In the genomic region with DNA sequence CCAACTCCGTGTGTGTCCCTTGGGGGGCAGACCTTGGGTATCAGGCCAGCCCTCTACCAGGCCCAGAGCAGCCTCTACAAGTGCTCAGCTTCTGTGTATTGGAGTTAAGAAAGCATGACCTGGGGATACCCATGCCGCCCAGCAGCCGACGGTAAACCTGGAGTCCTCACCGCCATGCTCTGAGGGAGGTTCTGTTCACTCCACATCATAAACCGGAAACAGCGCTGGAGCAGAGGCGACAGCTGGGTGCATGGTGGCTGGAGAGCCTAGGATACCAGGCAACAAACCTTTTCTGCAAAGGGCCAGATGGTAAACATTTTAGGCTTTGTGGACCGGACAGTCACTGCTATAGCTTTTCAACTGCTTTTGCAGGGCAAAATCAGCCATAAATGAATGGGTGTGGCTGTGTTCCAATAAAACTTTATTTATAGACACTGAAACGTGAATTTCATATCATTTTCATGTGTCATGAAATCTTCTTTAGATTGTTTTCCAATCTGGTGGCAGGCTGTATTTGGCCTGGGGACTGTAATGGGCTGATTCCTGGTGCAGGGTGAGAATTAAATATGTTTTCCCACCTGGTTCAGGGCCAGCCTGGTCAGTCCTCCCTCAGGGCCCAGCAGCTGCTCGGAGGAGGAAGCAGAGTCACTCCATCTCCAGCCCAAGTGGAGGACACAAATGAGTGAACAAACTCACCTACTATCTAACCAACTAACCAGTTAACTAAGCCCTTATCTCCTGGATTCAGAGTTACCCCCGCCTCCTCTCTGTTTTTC, we compare ENCODE assay signal across 25 cellular contexts. TPM values are rescaled to one million over a fixed set of nuclear protein-coding genes. Genes with fewer than 3 reads are reported as not detected.
"Had no signal": no experiment of that assay in that cellular context is flagged by ENCODE, and none has a peak within 500 bp of the region (broad histone marks: within the 10 kb centered on the region; RNA-seq: fewer than 3 reads in every experiment).

No MANE protein-coding gene starts in this region.

- H3K4me3 Mint-ChIP-seq: activated CD8-positive, alpha-beta T cell treated with anti-CD3 and anti-CD28 coated beads for 36 hours; activated naive CD8-positive, alpha-beta T cell treated with anti-CD3 and anti-CD28 coated beads, Interleukin-2, amount 10 ng/mL, durations not matched to agents 7 days and 5 days; T-helper 1 cell treated with Interleukin-12 subunit alpha and Interleukin-12 subunit beta and Interleukin-4 antibody, amounts not matched to agents 30 μg/mL and 1 μg/mL, for 36 hours had no signal

- H3K36me3 Mint-ChIP-seq: activated naive CD8-positive, alpha-beta T cell treated with anti-CD3 and anti-CD28 coated beads, Interleukin-2, amount 10 ng/mL, durations not matched to agents 7 days and 5 days had no signal

- DNase-seq: activated CD4-positive, alpha-beta T cell treated with anti-CD3 and anti-CD28 coated beads for 4 hours; activated CD8-positive, alpha-beta memory T cell treated with anti-CD3 and anti-CD28 coated beads, Interleukin-2, amount 50 U/mL, for 48 hours; activated CD8-positive, alpha-beta T cell treated with anti-CD3 and anti-CD28 coated beads for 36 hours; activated naive CD4-positive, alpha-beta T cell treated with anti-CD3 and anti-CD28 coated beads, Interleukin-2, amount 50 U/mL, for 16 hours; activated naive CD8-positive, alpha-beta T cell treated with anti-CD3 and anti-CD28 coated beads, Interleukin-2, amount 10 ng/mL, durations not matched to agents 7 days and 5 days; activated T-cell treated with anti-CD3 and anti-CD28 coated beads, Interleukin-2, amount 50 U/mL, for 1 hour; adrenal gland; anterior cingulate cortex; cerebellar nuclear complex; MG63; MV-4-11; NCI-H1092 treated with DMSO at 0.1 percent for 48 hours; NCI-H1436; NCI-H1694 treated with DMSO at 0.1 percent for 48 hours; NCI-H2029 treated with DMSO at 0.1 percent for 48 hours; NCI-H510A treated with DMSO at 0.1 percent for 48 hours; NCI-H748 treated with DMSO at 0.1 percent for 48 hours; OCI-M1; RPMI8226 had no signal

- H3K36me3 ChIP-seq: adrenal gland, MG63 had no signal

- H3K4me3 ChIP-seq: adrenal gland, MG63 had no signal

- H3K27me3 Mint-ChIP-seq: activated CD8-positive, alpha-beta T cell treated with anti-CD3 and anti-CD28 coated beads for 36 hours had no signal

- H3K27me3 ChIP-seq: adrenal gland, MG63 had no signal

- H3K27ac Mint-ChIP-seq: activated CD8-positive, alpha-beta T cell treated with anti-CD3 and anti-CD28 coated beads for 36 hours; activated naive CD8-positive, alpha-beta T cell treated with anti-CD3 and anti-CD28 coated beads, Interleukin-2, amount 10 ng/mL, durations not matched to agents 7 days and 5 days; T-helper 1 cell treated with Interleukin-12 subunit alpha and Interleukin-12 subunit beta and Interleukin-4 antibody, amounts not matched to agents 30 μg/mL and 1 μg/mL, for 36 hours had no signal

- H3K4me1 ChIP-seq: adrenal gland had no signal

- ATAC-seq: activated CD4-positive, CD25-positive, alpha-beta regulatory T cell treated with anti-CD3 and anti-CD28 coated beads, Interleukin-2, amount 50 U/mL, for 24 hours; activated CD8-positive, alpha-beta T cell treated with anti-CD3 and anti-CD28 coated beads for 36 hours; Panc1; Right ventricle myocardium inferior had no signal

- H3K27ac ChIP-seq: adrenal gland had no signal

- H3K9me3 Mint-ChIP-seq: activated CD8-positive, alpha-beta T cell treated with anti-CD3 and anti-CD28 coated beads for 36 hours; activated naive CD8-positive, alpha-beta T cell treated with anti-CD3 and anti-CD28 coated beads, Interleukin-2, amount 10 ng/mL, durations not matched to agents 7 days and 5 days; T-helper 1 cell treated with Interleukin-12 subunit alpha and Interleukin-12 subunit beta and Interleukin-4 antibody, amounts not matched to agents 30 μg/mL and 1 μg/mL, for 36 hours had no signal

- H3K9me3 ChIP-seq: adrenal gland, MG63 had no signal

RNA-seq across cellular contexts. Expression of a gene that starts 45.8 kb away (rescaled TPM):
- total RNA-seq: activated CD8-positive, alpha-beta T cell treated with anti-CD3 and anti-CD28 coated beads for 36 hours; activated naive CD8-positive, alpha-beta T cell treated with anti-CD3 and anti-CD28 coated beads, Interleukin-2, amount 10 ng/mL, durations not matched to agents 7 days and 5 days; cardiac septum; SK-MEL-5 had no signal
